6 cellular contexts compared by ENCODE assay signal in genomic region chr10:97687785-97688781, GRCh38. TPM values are rescaled to one million over a fixed set of nuclear protein-coding genes. Genes with fewer than 3 reads are reported as not detected.
DNase-seq lines count a peak whose midpoint lies in the region; ATAC-seq lines count a peak whose summit lies in the region.

No MANE protein-coding gene starts in this region.

- H3K4me1 ChIP-seq in mesenchymal stem cell (ENCODE audit: control insufficient read depth, insufficient read depth, low read depth, low read length): peaks cover 21% of the 10 kb centered on the region

- H3K4me3 Mint-ChIP-seq in activated T-helper 17 cell treated with anti-CD3 and anti-CD28 coated beads, Interleukin-2, amount 50 U/mL, for 72 hours: peak overlapping the region; percentile 70

- no peaks in the 10 kb centered on the region for H3K36me3 ChIP-seq in mesenchymal stem cell (ENCODE audit: control insufficient read depth in 1 of 2, insufficient read depth in 2 of 2, low read depth in 1 of 2, low read length in 2 of 2)

- peak overlapping the region; percentile 91 for H2BK120ac ChIP-seq in mesenchymal stem cell (ENCODE audit: low read depth, low read length)

- no peaks in the 10 kb centered on the region for H3K9me3 ChIP-seq in mesenchymal stem cell (ENCODE audit: control insufficient read depth, low read length)

- H3K36me3 Mint-ChIP-seq in activated T-helper 17 cell treated with anti-CD3 and anti-CD28 coated beads, Interleukin-2, amount 50 U/mL, for 72 hours (ENCODE audit: low read depth): no peaks in the 10 kb centered on the region

- peak overlapping the region; percentile 11 for H2AFZ ChIP-seq in mesenchymal stem cell (ENCODE audit: low read depth, low read length)

- no peaks in the 10 kb centered on the region for H3K9me3 Mint-ChIP-seq in activated T-helper 17 cell treated with anti-CD3 and anti-CD28 coated beads, Interleukin-2, amount 50 U/mL, for 72 hours

- H3K79me1 ChIP-seq in mesenchymal stem cell (replicated peaks; ENCODE audit: low read length, poor library complexity, severe bottlenecking): peaks cover 7% of the 10 kb centered on the region

- peak overlapping the region; percentile 21 for H3K27ac ChIP-seq in mesenchymal stem cell (ENCODE audit: low read length, poor library complexity, severe bottlenecking)

- H3K4ac ChIP-seq in mesenchymal stem cell (ENCODE audit: low read depth in 1 of 2, low read length in 2 of 2): peak overlapping the region; percentile 76 to 89

- H3K23ac ChIP-seq in mesenchymal stem cell (ENCODE audit: low read length in 2 of 2): no peak overlapping the region

- no peak for ATAC-seq in activated T-helper 17 cell treated with anti-CD3 and anti-CD28 coated beads, Interleukin-2, amount 50 U/mL, for 72 hours (replicated peaks)
- no peak for ATAC-seq in GM18517 (IDR thresholded peaks at IDR 0.05; ENCODE audit: unreplicated experiment)
- no peak for ATAC-seq in GM21825 (IDR thresholded peaks at IDR 0.05; ENCODE audit: unreplicated experiment)

- H2BK5ac ChIP-seq in mesenchymal stem cell (ENCODE audit: low read depth, low read length, poor library complexity, severe bottlenecking): no peak overlapping the region

- H2AK5ac ChIP-seq in mesenchymal stem cell (ENCODE audit: low read length, severe bottlenecking): no peak overlapping the region

- H3K27me3 Mint-ChIP-seq in activated T-helper 17 cell treated with anti-CD3 and anti-CD28 coated beads, Interleukin-2, amount 50 U/mL, for 72 hours: no peaks in the 10 kb centered on the region

- no peaks in the 10 kb centered on the region for H3K27me3 ChIP-seq in mesenchymal stem cell (ENCODE audit: control insufficient read depth in 1 of 2, insufficient read depth in 1 of 2, low read length in 2 of 2)

- H3K27ac Mint-ChIP-seq in activated T-helper 17 cell treated with anti-CD3 and anti-CD28 coated beads, Interleukin-2, amount 50 U/mL, for 72 hours: peak overlapping the region; percentile 12

- H3K4me3 ChIP-seq in mesenchymal stem cell (ENCODE audit: insufficient read depth in 1 of 2, low read depth in 1 of 2, low read length in 2 of 2): peak overlapping the region in 1 of 2 experiments; percentile 97

- WGBS in mesenchymal stem cell: 70% methylated on average over 12 of the region's 14 CpGs

- peak overlapping the region; percentile 71 for H4K8ac ChIP-seq in mesenchymal stem cell (ENCODE audit: low read length)

- peak overlapping the region; percentile 44 for H2BK15ac ChIP-seq in mesenchymal stem cell (ENCODE audit: low read depth, poor library complexity, severe bottlenecking)

- H2BK12ac ChIP-seq in mesenchymal stem cell (ENCODE audit: low read length in 2 of 2): peak overlapping the region; percentile 44 to 70

- peak overlapping the region; percentile 86 to 87 for H3K18ac ChIP-seq in mesenchymal stem cell (ENCODE audit: low read depth in 1 of 2, low read length in 2 of 2)

- H3K4me1 Mint-ChIP-seq in activated T-helper 17 cell treated with anti-CD3 and anti-CD28 coated beads, Interleukin-2, amount 50 U/mL, for 72 hours: peaks cover 6% of the 10 kb centered on the region

- no peak overlapping the region for H3K14ac ChIP-seq in mesenchymal stem cell (ENCODE audit: low read length in 2 of 2)

- peak; percentile 30 for DNase-seq in GF-D8 (lab: John Stamatoyannopoulos, UW)
- DNase-seq in mesenchymal stem cell: peak; percentile 90
- no peak for DNase-seq in NCI-H446 treated with DMSO at 0.1 percent for 48 hours (lab: John Stamatoyannopoulos, UW)

- H4K91ac ChIP-seq in mesenchymal stem cell (ENCODE audit: low read length): peak overlapping the region; percentile 71

- peak overlapping the region; percentile 49 for H3K4me2 ChIP-seq in mesenchymal stem cell (ENCODE audit: low read length, poor library complexity, severe bottlenecking)

- peak overlapping the region; percentile 88 for H3K9ac ChIP-seq in mesenchymal stem cell (ENCODE audit: low read length)

RNA-seq across cellular contexts. Expression of gene AVPI1, which starts 1.0 kb away (rescaled TPM):
- total RNA-seq in activated T-helper 17 cell treated with anti-CD3 and anti-CD28 coated beads, Interleukin-2, amount 50 U/mL, for 72 hours: 1 to 10 TPM; 1.5 to 1.9 TPM
- 5.8 TPM for polyA plus RNA-seq in mesenchymal stem cell (2013, experiment 1 of 2)
- 5.8 TPM for polyA plus RNA-seq in mesenchymal stem cell (2013, experiment 2 of 2)

RNA-seq across cellular contexts. Expression of gene MARVELD1, which starts 25.4 kb away (rescaled TPM):
- 1 to 10 TPM; 2.0 TPM for total RNA-seq in activated T-helper 17 cell treated with anti-CD3 and anti-CD28 coated beads, Interleukin-2, amount 50 U/mL, for 72 hours
- 67.9 TPM for polyA plus RNA-seq in mesenchymal stem cell (2013, experiment 1 of 2)
- 69.0 TPM for polyA plus RNA-seq in mesenchymal stem cell (2013, experiment 2 of 2)

RNA-seq across cellular contexts. Expression of gene PI4K2A, which starts 47.6 kb away (rescaled TPM):
- 10 to 100 TPM in 1 of 2 donors, 1 to 10 TPM in 1; 6.6 to 12.4 TPM for total RNA-seq in activated T-helper 17 cell treated with anti-CD3 and anti-CD28 coated beads, Interleukin-2, amount 50 U/mL, for 72 hours
- polyA plus RNA-seq in mesenchymal stem cell (2013, experiment 1 of 2): 27.8 TPM
- 27.1 TPM for polyA plus RNA-seq in mesenchymal stem cell (2013, experiment 2 of 2)

RNA-seq across cellular contexts. Expression of gene ZFYVE27, which starts 48.8 kb away (rescaled TPM):
- total RNA-seq in activated T-helper 17 cell treated with anti-CD3 and anti-CD28 coated beads, Interleukin-2, amount 50 U/mL, for 72 hours: 10 to 100 TPM; 31.1 to 36.8 TPM
- 9.1 TPM for polyA plus RNA-seq in mesenchymal stem cell (2013, experiment 1 of 2)
- polyA plus RNA-seq in mesenchymal stem cell (2013, experiment 2 of 2): 8.1 TPM

RNA-seq across cellular contexts. Expression of gene MORN4, which starts 54.8 kb away (rescaled TPM):
- total RNA-seq in activated T-helper 17 cell treated with anti-CD3 and anti-CD28 coated beads, Interleukin-2, amount 50 U/mL, for 72 hours: 1 to 10 TPM in 1 of 2 donors, under 1 TPM in 1; 0.79 to 2.4 TPM
- polyA plus RNA-seq in mesenchymal stem cell (2013, experiment 1 of 2): 10.7 TPM
- polyA plus RNA-seq in mesenchymal stem cell (2013, experiment 2 of 2): 10.1 TPM
